ENCODE assay signal across 25 cellular contexts in the genomic region with DNA sequence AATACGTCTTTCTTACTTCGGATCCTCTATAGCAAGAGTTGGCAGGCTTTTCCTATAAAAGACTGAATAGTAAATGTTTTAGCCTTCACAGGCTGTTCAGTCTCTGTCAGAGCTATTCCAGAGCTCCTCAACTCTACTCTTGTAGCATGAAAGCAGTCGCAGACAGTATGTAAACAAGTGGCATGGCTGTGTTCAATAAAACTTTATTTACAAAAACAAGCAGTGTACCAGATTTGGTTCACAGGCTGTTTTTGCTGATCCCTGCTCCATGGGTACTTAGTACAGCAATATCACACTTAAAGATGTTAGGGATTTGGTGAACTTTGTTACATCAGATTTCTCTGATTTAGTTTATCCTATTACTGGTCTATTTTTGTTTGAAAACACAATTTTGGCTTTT.
"Had no signal": no experiment of that assay in that cellular context is flagged by ENCODE, and none has a peak within 500 bp of the region (broad histone marks: within the 10 kb centered on the region; RNA-seq: fewer than 3 reads in every experiment).

No MANE protein-coding gene starts in this region.

- H3K27me3 Mint-ChIP-seq: progenitor cell of endocrine pancreas; stimulated activated naive CD8-positive, alpha-beta T cell treated with anti-CD3 and anti-CD28 coated beads, Interleukin-15, Interleukin-2, amounts not matched to agents 100 ng/mL and 50 ng/mL, for 24 hours; type B pancreatic cell had no signal

- H3K27ac Mint-ChIP-seq: naive B cell; natural killer cell; progenitor cell of endocrine pancreas; stimulated activated effector memory CD8-positive, alpha-beta T cell treated with anti-CD3 and anti-CD28 coated beads, Interleukin-12 subunit alpha, Interleukin-12 subunit beta, amount 100 ng/mL, for 72 hours; stimulated activated naive CD8-positive, alpha-beta T cell treated with anti-CD3 and anti-CD28 coated beads, Interleukin-15, Interleukin-2, amounts not matched to agents 100 ng/mL and 50 ng/mL, for 24 hours had no signal

- H3K4me3 ChIP-seq: left lung, lower lobe of right lung, ovary, right atrium auricular region, skin epidermis, spleen, suprapubic skin, thoracic aorta, tibial artery, uterus had no signal

- H3K27ac ChIP-seq: left lung, lower lobe of right lung, ovary, right atrium auricular region, skin epidermis, spleen, suprapubic skin, thoracic aorta, tibial artery, uterus had no signal

- H3K4me1 Mint-ChIP-seq: stimulated activated effector memory CD8-positive, alpha-beta T cell treated with anti-CD3 and anti-CD28 coated beads, Interleukin-12 subunit alpha, Interleukin-12 subunit beta, amount 100 ng/mL, for 72 hours had no signal

- ATAC-seq: left colon; left lung; lower lobe of right lung; natural killer cell; sciatic nerve; stimulated activated effector memory CD8-positive, alpha-beta T cell treated with anti-CD3 and anti-CD28 coated beads, Interleukin-12 subunit alpha, Interleukin-12 subunit beta, amount 100 ng/mL, for 72 hours had no signal

- H3K4me1 ChIP-seq: left lung, right atrium auricular region, suprapubic skin, tibial artery, uterus had no signal

- H3K9me3 Mint-ChIP-seq: natural killer cell; stimulated activated effector memory CD8-positive, alpha-beta T cell treated with anti-CD3 and anti-CD28 coated beads, Interleukin-12 subunit alpha, Interleukin-12 subunit beta, amount 100 ng/mL, for 72 hours had no signal

- H3K9me3 ChIP-seq: left lung, lower lobe of right lung, ovary, spleen, suprapubic skin, thoracic aorta, tibial artery, uterus had no signal

- H3K36me3 ChIP-seq: left lung, lower lobe of right lung, ovary, right atrium auricular region, spleen, suprapubic skin, thoracic aorta, tibial artery, uterus had no signal

- H3K4me3 Mint-ChIP-seq: mesothelial cell of epicardium; naive B cell; natural killer cell; stimulated activated effector memory CD8-positive, alpha-beta T cell treated with anti-CD3 and anti-CD28 coated beads, Interleukin-12 subunit alpha, Interleukin-12 subunit beta, amount 100 ng/mL, for 72 hours; stimulated activated naive CD8-positive, alpha-beta T cell treated with anti-CD3 and anti-CD28 coated beads, Interleukin-15, Interleukin-2, amounts not matched to agents 100 ng/mL and 50 ng/mL, for 24 hours; type B pancreatic cell had no signal

- H3K36me3 Mint-ChIP-seq: natural killer cell; stimulated activated effector memory CD8-positive, alpha-beta T cell treated with anti-CD3 and anti-CD28 coated beads, Interleukin-12 subunit alpha, Interleukin-12 subunit beta, amount 100 ng/mL, for 72 hours had no signal

- DNase-seq: hippocampal formation; kidney; left colon; left lung; lower lobe of right lung; mammary epithelial cell; mesenchymal stem cell; naive B cell; natural killer cell; ovary; spleen; stimulated activated CD4-positive, alpha-beta T cell treated with anti-CD3 and anti-CD28 coated beads, Interleukin-4, amount 100 ng/mL, for 24 hours; stimulated activated naive CD4-positive, alpha-beta T cell; tibial artery; uterus had no signal
